ENCODE assay signal across 26 cellular contexts in the genomic region with DNA sequence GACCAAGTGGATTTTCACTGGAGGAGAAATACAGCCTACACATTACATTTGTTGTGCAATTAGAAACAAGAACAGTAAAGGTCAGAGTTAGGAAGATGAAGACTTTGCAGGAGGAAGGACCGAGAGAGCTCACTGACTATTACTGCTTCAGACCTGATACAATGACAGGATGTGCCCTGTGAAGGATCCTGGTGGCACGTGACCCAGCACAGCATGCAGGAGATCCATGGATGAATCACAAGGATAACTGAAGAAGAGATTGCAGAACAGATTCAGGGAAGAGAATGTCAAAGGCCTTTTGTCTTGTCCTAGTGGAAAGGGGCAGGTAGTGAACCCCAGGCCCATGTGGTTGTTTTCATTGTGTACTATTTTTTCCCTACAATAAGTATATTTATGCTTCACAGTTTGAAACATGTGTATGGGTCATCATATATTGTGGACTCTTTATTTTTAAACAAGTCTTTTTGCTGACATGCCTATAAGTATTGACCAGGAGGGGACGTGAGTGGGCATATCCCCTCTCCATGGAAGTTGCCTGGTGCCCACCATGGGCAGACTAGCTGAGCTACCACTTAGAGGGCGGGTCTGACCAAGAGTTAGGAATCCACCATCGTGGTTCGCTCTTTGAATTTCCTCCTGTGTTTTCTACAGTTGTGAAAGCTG. TPM values are rescaled to one million over a fixed set of nuclear protein-coding genes. Genes with fewer than 3 reads are reported as not detected.
DNase-seq lines count a peak whose midpoint lies in the region; ATAC-seq and TF ChIP-seq lines count a peak whose summit lies in the region.
"Had no signal": no experiment of that assay in that cellular context is flagged by ENCODE, and none has a peak within 500 bp of the region (broad histone marks: within the 10 kb centered on the region; RNA-seq: fewer than 3 reads in every experiment).

No MANE protein-coding gene starts in this region.

- no peaks in the 10 kb centered on the region for H3K27me3 ChIP-seq in GM23338 (ENCODE audit: insufficient read depth)
- no peaks in the 10 kb centered on the region for H3K27me3 ChIP-seq in neural progenitor cell

- H3K79me2 ChIP-seq in GM23338 (replicated peaks; ENCODE audit: insufficient read depth) = no peaks in the 10 kb centered on the region
- no peaks in the 10 kb centered on the region for H3K79me2 ChIP-seq in neural progenitor cell (ENCODE audit: low read depth)

- DNase-seq in AG08395 (ENCODE audit: low spot score) (peak; percentile 28), GM23338 (ENCODE audit: low spot score) (no peak), SK-MEL-5 (ENCODE audit: low read depth, low spot score) (peak; percentile 41), kidney tubule cell (ENCODE audit: low spot score) (peak; percentile 6), neural progenitor cell (ENCODE audit: low spot score) (no peak), GM03348 (ENCODE audit: low spot score) (no peak)
- DNase-seq in T-helper 2 cell treated with Interferon-gamma antibody and Interleukin-4, amounts not matched to agents 5 μg/mL and 100 μg/mL, for 36 hours (ENCODE audit: low spot score) = no peak
- DNase-seq: activated CD4-positive, CD25-positive, alpha-beta regulatory T cell treated with anti-CD3 and anti-CD28 coated beads, Interleukin-2, amount 50 U/mL, for 72 hours; activated CD8-positive, alpha-beta T cell treated with anti-CD3 and anti-CD28 coated beads for 36 hours; activated gamma-delta T cell; activated naive CD8-positive, alpha-beta T cell treated with anti-CD3 and anti-CD28 coated beads, Interleukin-2, amount 50 U/mL, for 24 hours; activated T-cell treated with anti-CD3 and anti-CD28 coated beads for 4 hours; effector memory CD4-positive, alpha-beta T cell; left cardiac atrium; midbrain; MM.1S; NCI-H1436 treated with DMSO at 0.1 percent for 48 hours; stimulated activated CD4-positive, alpha-beta T cell treated with anti-CD3 and anti-CD28 coated beads, Interleukin-15, amount 100 ng/mL, for 24 hours had no signal

- H4K20me1 ChIP-seq in GM23338 (replicated peaks; ENCODE audit: insufficient read depth) (no peaks in the 10 kb centered on the region), neural progenitor cell (ENCODE audit: low read depth) (no peaks in the 10 kb centered on the region)

- H3K4me3 Mint-ChIP-seq in GM23338 (no peak overlapping the region), neural progenitor cell (no peak overlapping the region)
- no peak overlapping the region for H3K4me3 Mint-ChIP-seq in T-helper 2 cell treated with Interferon-gamma antibody and Interleukin-4, amounts not matched to agents 5 μg/mL and 100 μg/mL, for 36 hours
- H3K4me3 Mint-ChIP-seq: activated CD8-positive, alpha-beta T cell treated with anti-CD3 and anti-CD28 coated beads for 36 hours; activated naive CD8-positive, alpha-beta T cell treated with anti-CD3 and anti-CD28 coated beads, Interleukin-2, amount 50 U/mL, for 24 hours; brain; IgD-negative memory B cell; nephron had no signal

- no peak for TF ChIP-seq CTCF in GM23338 (conservative IDR thresholded peaks at IDR 0.05; ENCODE audit: low read depth in 2 of 2)
- no peak for TF ChIP-seq CTCF in neural progenitor cell (IDR thresholded peaks at IDR 0.05)

- H3K27ac Mint-ChIP-seq in GM23338 = no peak overlapping the region
- no peak overlapping the region for H3K27ac Mint-ChIP-seq in neural progenitor cell
- no peak overlapping the region for H3K27ac Mint-ChIP-seq in T-helper 2 cell treated with Interferon-gamma antibody and Interleukin-4, amounts not matched to agents 5 μg/mL and 100 μg/mL, for 36 hours
- H3K27ac Mint-ChIP-seq: activated CD8-positive, alpha-beta T cell treated with anti-CD3 and anti-CD28 coated beads for 36 hours; activated naive CD8-positive, alpha-beta T cell treated with anti-CD3 and anti-CD28 coated beads, Interleukin-2, amount 50 U/mL, for 24 hours; brain; IgD-negative memory B cell; nephron had no signal

- H3K27ac ChIP-seq in GM23338 (ENCODE audit: low read depth) = no peak overlapping the region
- H3K27ac ChIP-seq in neural progenitor cell = no peak overlapping the region
- H3K27ac ChIP-seq: C4-2B had no signal

- H3K9me3 Mint-ChIP-seq in GM23338 = peaks cover 3% of the 10 kb centered on the region; the same call in 2 of the 3 replicates
- peaks cover 4% of the 10 kb centered on the region for H3K9me3 Mint-ChIP-seq in neural progenitor cell
- no peaks in the 10 kb centered on the region for H3K9me3 Mint-ChIP-seq in T-helper 2 cell treated with Interferon-gamma antibody and Interleukin-4, amounts not matched to agents 5 μg/mL and 100 μg/mL, for 36 hours
- H3K9me3 Mint-ChIP-seq: activated CD8-positive, alpha-beta T cell treated with anti-CD3 and anti-CD28 coated beads for 36 hours; activated naive CD8-positive, alpha-beta T cell treated with anti-CD3 and anti-CD28 coated beads, Interleukin-2, amount 50 U/mL, for 24 hours had no signal

- H3K4me3 ChIP-seq in GM23338 (no peak overlapping the region), neural progenitor cell (no peak overlapping the region)

- ATAC-seq in GM23338 (no peak), HG03097 (IDR thresholded peaks at IDR 0.05; ENCODE audit: low FRiP score, unreplicated experiment) (no peak)
- ATAC-seq: activated CD8-positive, alpha-beta T cell treated with anti-CD3 and anti-CD28 coated beads for 36 hours; activated naive CD8-positive, alpha-beta T cell treated with anti-CD3 and anti-CD28 coated beads, Interleukin-2, amount 50 U/mL, for 24 hours; left cardiac atrium; sciatic nerve had no signal

- no peaks in the 10 kb centered on the region for H3K4me1 ChIP-seq in GM23338 (ENCODE audit: insufficient read depth)
- H3K4me1 ChIP-seq in neural progenitor cell = no peaks in the 10 kb centered on the region

- no peak overlapping the region for H3K4me2 ChIP-seq in GM23338
- H3K4me2 ChIP-seq in neural progenitor cell = no peak overlapping the region

- H3K9me3 ChIP-seq in neural progenitor cell (ENCODE audit: low read depth) = peaks cover 3% of the 10 kb centered on the region

- H2AFZ ChIP-seq in GM23338 = peak overlapping the region; percentile 38; the same call in 1 of the 2 replicates
- H2AFZ ChIP-seq in neural progenitor cell (replicated peaks) = no peak overlapping the region

- H3K36me3 Mint-ChIP-seq in GM23338 (ENCODE audit: low read depth) (0 out of 3 replicates have a peak, but pooled peaks cover 2% of the 10 kb centered on the region), neural progenitor cell (no peaks in the 10 kb centered on the region)
- H3K36me3 Mint-ChIP-seq in T-helper 2 cell treated with Interferon-gamma antibody and Interleukin-4, amounts not matched to agents 5 μg/mL and 100 μg/mL, for 36 hours (ENCODE audit: low read depth) = no peaks in the 10 kb centered on the region
- H3K36me3 Mint-ChIP-seq: brain, IgD-negative memory B cell had no signal

- in situ Hi-C loops in SK-MEL-5 (cut with HindIII; ENCODE audit: low pct_unique_long_range_greater_than_20kb, low sequenced_read_pairs) = no loop called here

- H3K9ac ChIP-seq in neural progenitor cell = no peak overlapping the region

- H3K36me3 ChIP-seq in GM23338 (ENCODE audit: insufficient read depth) = no peaks in the 10 kb centered on the region
- no peaks in the 10 kb centered on the region for H3K36me3 ChIP-seq in neural progenitor cell

- peaks cover 12% of the 10 kb centered on the region for H3K4me1 Mint-ChIP-seq in GM23338
- H3K4me1 Mint-ChIP-seq in neural progenitor cell = peaks cover 3% of the 10 kb centered on the region
- H3K4me1 Mint-ChIP-seq in T-helper 2 cell treated with Interferon-gamma antibody and Interleukin-4, amounts not matched to agents 5 μg/mL and 100 μg/mL, for 36 hours (ENCODE audit: low read depth) = peaks cover 11% of the 10 kb centered on the region
- H3K4me1 Mint-ChIP-seq: brain, IgD-negative memory B cell, nephron had no signal

- H3K27me3 Mint-ChIP-seq in GM23338 (ENCODE audit: insufficient read depth, low read depth, poor library complexity) (no peaks in the 10 kb centered on the region), neural progenitor cell (ENCODE audit: insufficient read depth, low read depth) (peaks cover 4% of the 10 kb centered on the region)
- H3K27me3 Mint-ChIP-seq in T-helper 2 cell treated with Interferon-gamma antibody and Interleukin-4, amounts not matched to agents 5 μg/mL and 100 μg/mL, for 36 hours (ENCODE audit: low read depth) = peaks cover 35% of the 10 kb centered on the region

- H3F3A ChIP-seq in GM23338 (replicated peaks; ENCODE audit: low read depth) (no peaks in the 10 kb centered on the region), neural progenitor cell (ENCODE audit: low read depth) (no peaks in the 10 kb centered on the region)

- peaks cover 6% of the 10 kb centered on the region for H3K9me2 ChIP-seq in GM23338 (ENCODE audit: insufficient read depth)

RNA-seq across cellular contexts. Expression of a gene that starts 44.3 kb away (rescaled TPM):
- total RNA-seq in GM23338 (2014; rRNA removed; shearing (Covaris generic)) = 1.8 and 4.0 TPM in 2 replicates
- 0.13 and 0.52 TPM in 2 replicates for polyA plus RNA-seq in GM23338 (2016; fragmentation: Nextera tagmentation; extraction: Ambion mirVana)
- total RNA-seq in SK-MEL-5 (2014; rRNA removed; shearing (Covaris generic)) = 0.11 and 0.45 TPM in 2 replicates
- polyA plus RNA-seq in SK-MEL-5 (2015; cell fraction: cytosol; rRNA removed) = 0.33 and 0.61 TPM in 2 replicates
- 0.34 TPM in 1 of 2 replicates, not detected in the other for polyA plus RNA-seq in SK-MEL-5 (2015; cell fraction: nucleus; rRNA removed)
- total RNA-seq in neural progenitor cell (ENCODE audit: low replicate concordance) = 2.9 and 3.1 TPM in 2 replicates
- total RNA-seq: activated CD8-positive, alpha-beta T cell treated with anti-CD3 and anti-CD28 coated beads for 36 hours; chondrocyte; NCI-H460 had no signal
- polyA plus RNA-seq: IgD-negative memory B cell had no signal

Comparison
In these comparisons a context has a peak if more than half of its experiments do, and no peak if none do; other contexts are left out.
1. DNase-seq: peak in AG08395 (single experiment), SK-MEL-5 (single experiment) and kidney tubule cell (single experiment); none in GM23338 (single experiment), neural progenitor cell (single experiment), T-helper 2 cell treated with Interferon-gamma antibody and Interleukin-4, amounts not matched to agents 5 μg/mL and 100 μg/mL, for 36 hours (single experiment) and GM03348 (single experiment).